ENCODE assay signal across 1 cellular context in the genomic region with DNA sequence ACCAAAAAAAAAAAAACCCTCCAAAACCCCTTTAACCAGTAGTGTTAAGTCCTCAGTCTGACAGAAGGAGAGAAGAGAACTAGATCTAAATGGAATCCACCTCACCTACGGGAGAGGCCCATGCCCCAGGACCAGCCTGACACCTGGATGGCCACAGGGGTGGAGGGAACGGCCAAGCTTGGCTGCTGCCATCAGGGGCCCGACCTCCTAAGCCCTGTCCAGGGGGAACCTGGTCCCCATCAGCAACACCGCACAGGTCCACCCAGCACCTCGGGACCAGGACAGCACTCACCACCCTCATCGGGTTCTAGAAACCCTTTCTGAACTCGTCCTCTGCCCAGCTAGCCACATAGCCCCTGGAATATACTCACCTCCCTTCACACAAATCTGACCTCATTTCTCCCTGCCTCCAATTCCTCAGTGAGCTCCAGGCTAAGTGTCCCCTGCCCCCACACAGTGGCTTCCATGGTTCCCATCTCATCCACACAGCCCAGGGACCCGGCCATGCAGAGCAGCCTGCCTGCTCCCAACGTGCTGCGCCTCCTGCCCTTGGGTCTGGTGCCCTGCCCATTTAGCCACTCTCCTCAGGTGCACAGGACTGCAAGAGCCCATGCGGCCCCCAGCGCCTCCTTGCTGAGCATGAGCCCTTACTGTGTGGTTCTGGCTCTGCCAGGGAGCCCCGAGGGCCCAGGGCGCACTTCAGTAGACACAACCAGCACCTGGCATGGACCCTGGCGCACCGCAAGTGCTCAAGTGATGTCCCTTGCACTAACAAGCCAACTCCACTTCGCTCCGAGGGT.
TF ChIP-seq lines count a peak whose summit lies in the region.

No MANE protein-coding gene starts in this region.

TF ChIP-seq in H1, 55 proteins besides CTCF, POLR2A, EP300 and RAD21:
- TF ChIP-seq EZH2 (IDR thresholded peaks at IDR 0.05; ENCODE audit: low read depth, low read length, severe bottlenecking), result no peak
- no peak for TF ChIP-seq TAF7 (optimal IDR thresholded peaks at IDR 0.05; ENCODE audit: borderline replicate concordance, low read depth, low read length)
- no peak for TF ChIP-seq SP4 (IDR thresholded peaks at IDR 0.05; ENCODE audit: low read length)
- TF ChIP-seq CHD1 (IDR thresholded peaks at IDR 0.05; ENCODE audit: low read depth, low read length), result no peak
- TF ChIP-seq, protein P1, sequence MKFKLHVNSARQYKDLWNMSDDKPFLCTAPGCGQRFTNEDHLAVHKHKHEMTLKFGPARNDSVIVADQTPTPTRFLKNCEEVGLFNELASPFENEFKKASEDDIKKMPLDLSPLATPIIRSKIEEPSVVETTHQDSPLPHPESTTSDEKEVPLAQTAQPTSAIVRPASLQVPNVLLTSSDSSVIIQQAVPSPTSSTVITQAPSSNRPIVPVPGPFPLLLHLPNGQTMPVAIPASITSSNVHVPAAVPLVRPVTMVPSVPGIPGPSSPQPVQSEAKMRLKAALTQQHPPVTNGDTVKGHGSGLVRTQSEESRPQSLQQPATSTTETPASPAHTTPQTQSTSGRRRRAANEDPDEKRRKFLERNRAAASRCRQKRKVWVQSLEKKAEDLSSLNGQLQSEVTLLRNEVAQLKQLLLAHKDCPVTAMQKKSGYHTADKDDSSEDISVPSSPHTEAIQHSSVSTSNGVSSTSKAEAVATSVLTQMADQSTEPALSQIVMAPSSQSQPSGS (IDR thresholded peaks at IDR 0.05; ENCODE audit: low read length), result no peak
- TF ChIP-seq ZNF274 (IDR thresholded peaks at IDR 0.05; ENCODE audit: borderline replicate concordance, extremely low read depth, low read length), result no peak
- no peak for TF ChIP-seq CEBPB (IDR thresholded peaks at IDR 0.05; ENCODE audit: low read depth, low read length)
- TF ChIP-seq RFX5 (IDR thresholded peaks at IDR 0.05; ENCODE audit: borderline replicate concordance, low read depth, low read length), result no peak
- TF ChIP-seq MAFK (IDR thresholded peaks at IDR 0.05; ENCODE audit: low read depth, low read length), result no peak
- TF ChIP-seq SUZ12 (IDR thresholded peaks at IDR 0.05; ENCODE audit: low read length), result no peak
- no peak for TF ChIP-seq KDM4A (IDR thresholded peaks at IDR 0.05; ENCODE audit: low read depth, low read length, severe bottlenecking)
- no peak for TF ChIP-seq TEAD4 (IDR thresholded peaks at IDR 0.05; ENCODE audit: low read depth, low read length)
- TF ChIP-seq SAP30 (IDR thresholded peaks at IDR 0.05; ENCODE audit: insufficient read depth, insufficient replicate concordance, low read length), result no peak
- TF ChIP-seq GTF2F1 (IDR thresholded peaks at IDR 0.05; ENCODE audit: borderline replicate concordance, low read depth, low read length), result no peak
- no peak for TF ChIP-seq CREB1 (IDR thresholded peaks at IDR 0.05)
- no peak for TF ChIP-seq SP1 (IDR thresholded peaks at IDR 0.05; ENCODE audit: low read depth, low read length)
- TF ChIP-seq NRF1 (IDR thresholded peaks at IDR 0.05; ENCODE audit: low read depth, low read length), result no peak
- no peak for TF ChIP-seq POLR2AphosphoS5 (IDR thresholded peaks at IDR 0.05; ENCODE audit: low read depth, low read length)
- no peak for TF ChIP-seq JUN (IDR thresholded peaks at IDR 0.05; ENCODE audit: low read depth, low read length)
- no peak for TF ChIP-seq HDAC6 (IDR thresholded peaks at IDR 0.05; ENCODE audit: low read depth, low read length)
TF ChIP-seq in H1: peak in this region for 0.
